ENCODE assay signal across 2 cellular contexts in the genomic region with DNA sequence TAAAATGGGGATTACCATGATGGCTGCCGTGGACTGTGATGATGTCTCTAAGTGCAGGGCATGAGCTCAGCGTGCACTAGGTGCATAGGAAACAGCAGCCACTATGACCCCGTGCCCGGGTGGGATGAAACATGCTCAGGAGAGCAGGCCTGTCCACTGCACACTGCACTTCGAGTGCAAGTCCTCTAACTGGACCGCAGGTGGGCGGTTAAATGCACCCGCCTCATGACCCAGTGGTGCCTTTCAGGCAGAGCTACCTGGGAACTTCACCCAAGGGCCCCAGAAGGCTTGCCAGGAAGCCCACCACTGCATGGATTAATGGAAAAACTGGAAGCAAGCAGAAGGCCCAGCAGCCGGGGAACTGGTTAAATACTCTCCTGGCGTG.
TF ChIP-seq lines count a peak whose summit lies in the region.

No MANE protein-coding gene starts in this region.

TF ChIP-seq in HepG2, 621 proteins besides CTCF, POLR2A, EP300 and RAD21 (continued from another document):
- TF ChIP-seq PCBP2 (optimal IDR thresholded peaks at IDR 0.05; ENCODE audit: low read depth, low read length, poor library complexity, severe bottlenecking) (no peak), NFE2L2 (IDR thresholded peaks at IDR 0.05; ENCODE audit: low read length) (no peak), CCAR2 (optimal IDR thresholded peaks at IDR 0.05; ENCODE audit: low read depth, low read length) (no peak), CBX5 (CRISPR knock-in tag; IDR thresholded peaks at IDR 0.05; ENCODE audit: borderline replicate concordance) (no peak), ZNF260 (CRISPR knock-in tag; IDR thresholded peaks at IDR 0.05; ENCODE audit: borderline replicate concordance, low read depth) (no peak), RARA (CRISPR knock-in tag; IDR thresholded peaks at IDR 0.05) (no peak), NFE2L1 (CRISPR knock-in tag; IDR thresholded peaks at IDR 0.05; ENCODE audit: borderline replicate concordance) (no peak), TCF12 (IDR thresholded peaks at IDR 0.05) (no peak), TCF12 (CRISPR knock-in tag; IDR thresholded peaks at IDR 0.05) (no peak), JARID2 (CRISPR knock-in tag; IDR thresholded peaks at IDR 0.05; ENCODE audit: insufficient replicate concordance) (no peak), NCOR1 (IDR thresholded peaks at IDR 0.05; ENCODE audit: borderline replicate concordance, low read length) (no peak)
- TF ChIP-seq, protein P1, sequence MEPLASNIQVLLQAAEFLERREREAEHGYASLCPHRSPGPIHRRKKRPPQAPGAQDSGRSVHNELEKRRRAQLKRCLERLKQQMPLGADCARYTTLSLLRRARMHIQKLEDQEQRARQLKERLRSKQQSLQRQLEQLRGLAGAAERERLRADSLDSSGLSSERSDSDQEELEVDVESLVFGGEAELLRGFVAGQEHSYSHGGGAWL (CRISPR knock-in tag; IDR thresholded peaks at IDR 0.05) = no peak
- TF ChIP-seq, protein P2, sequence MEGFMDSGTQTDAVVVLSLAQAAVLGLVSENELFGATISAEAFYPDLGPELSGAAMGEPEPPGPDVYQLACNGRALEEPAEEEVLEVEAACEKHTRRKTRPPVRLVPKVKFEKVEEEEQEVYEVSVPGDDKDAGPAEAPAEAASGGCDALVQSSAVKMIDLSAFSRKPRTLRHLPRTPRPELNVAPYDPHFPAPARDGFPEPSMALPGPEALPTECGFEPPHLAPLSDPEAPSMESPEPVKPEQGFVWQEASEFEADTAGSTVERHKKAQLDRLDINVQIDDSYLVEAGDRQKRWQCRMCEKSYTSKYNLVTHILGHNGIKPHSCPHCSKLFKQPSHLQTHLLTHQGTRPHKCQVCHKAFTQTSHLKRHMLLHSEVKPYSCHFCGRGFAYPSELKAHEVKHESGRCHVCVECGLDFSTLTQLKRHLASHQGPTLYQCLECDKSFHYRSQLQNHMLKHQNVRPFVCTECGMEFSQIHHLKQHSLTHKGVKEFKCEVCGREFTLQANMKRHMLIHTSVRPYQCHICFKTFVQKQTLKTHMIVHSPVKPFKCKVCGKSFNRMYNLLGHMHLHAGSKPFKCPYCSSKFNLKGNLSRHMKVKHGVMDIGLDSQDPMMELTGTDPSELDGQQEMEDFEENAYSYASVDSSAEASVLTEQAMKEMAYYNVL (CRISPR knock-in tag; IDR thresholded peaks at IDR 0.05; ENCODE audit: borderline replicate concordance) = no peak
TF ChIP-seq in HepG2: peak in this region for 0.

TF ChIP-seq in HEK293T, 16 proteins besides CTCF, POLR2A, EP300 and RAD21 (continued from another document):
- TF ChIP-seq ZNF384 (IDR thresholded peaks at IDR 0.05) (no peak), FOXA1 (IDR thresholded peaks at IDR 0.05) (no peak), TARDBP (IDR thresholded peaks at IDR 0.05) (no peak), HDGF (IDR thresholded peaks at IDR 0.05; ENCODE audit: borderline replicate concordance) (no peak), ELF4 (IDR thresholded peaks at IDR 0.05) (no peak), SUZ12 (IDR thresholded peaks at IDR 0.05) (no peak)
- TF ChIP-seq, protein P3, sequence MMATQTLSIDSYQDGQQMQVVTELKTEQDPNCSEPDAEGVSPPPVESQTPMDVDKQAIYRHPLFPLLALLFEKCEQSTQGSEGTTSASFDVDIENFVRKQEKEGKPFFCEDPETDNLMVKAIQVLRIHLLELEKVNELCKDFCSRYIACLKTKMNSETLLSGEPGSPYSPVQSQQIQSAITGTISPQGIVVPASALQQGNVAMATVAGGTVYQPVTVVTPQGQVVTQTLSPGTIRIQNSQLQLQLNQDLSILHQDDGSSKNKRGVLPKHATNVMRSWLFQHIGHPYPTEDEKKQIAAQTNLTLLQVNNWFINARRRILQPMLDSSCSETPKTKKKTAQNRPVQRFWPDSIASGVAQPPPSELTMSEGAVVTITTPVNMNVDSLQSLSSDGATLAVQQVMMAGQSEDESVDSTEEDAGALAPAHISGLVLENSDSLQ (IDR thresholded peaks at IDR 0.05) = no peak
